Comparison of ENCODE assay signal across 13 cellular contexts in genomic region chr11:114297806-114298700, GRCh38. TPM values are rescaled to one million over a fixed set of nuclear protein-coding genes. Genes with fewer than 3 reads are reported as not detected.
DNase-seq lines count a peak whose midpoint lies in the region; ATAC-seq, FAIRE-seq and TF ChIP-seq lines count a peak whose summit lies in the region.
"Had no signal": no experiment of that assay in that cellular context is flagged by ENCODE, and none has a peak within 500 bp of the region (broad histone marks: within the 10 kb centered on the region; RNA-seq: fewer than 3 reads in every experiment).

No MANE protein-coding gene starts in this region.

- peak overlapping the region; percentile 49 for H2AK5ac ChIP-seq in trophoblast cell (ENCODE audit: low read length)
- H2AK5ac ChIP-seq in H9 (ENCODE audit: insufficient read length, low read length): no peak overlapping the region

- CTCF ChIA-PET in A549 (lab: Yijun Ruan, JAX): interaction anchor here (1.4 kb wide), 2 partner anchors 9 to 18 kb away, joined by 3 to 5 read pairs; no protein-coding TSS in a partner anchor

- H4K91ac ChIP-seq in trophoblast cell (ENCODE audit: low read depth, low read length): peak overlapping the region; percentile 52
- no peak overlapping the region for H4K91ac ChIP-seq in H9 (ENCODE audit: insufficient read length, low read depth, low read length)

- POLR2A ChIA-PET in A549 (lab: Yijun Ruan, JAX): interaction anchor here (1.2 kb wide), 1 partner anchor 9 kb away, joined by 3 read pairs; no protein-coding TSS in a partner anchor

- no peak for TF ChIP-seq POLR2A in A549 (IDR thresholded peaks at IDR 0.05; ENCODE audit: low read length)

- WGBS in A549 (ENCODE audit: missing lambda C conversion rate): 49% methylated on average over 8 of the region's 8 CpGs
- 100% methylated on average over 2 of the region's 8 CpGs for WGBS in trophoblast cell (ENCODE audit: extremely low coverage, insufficient coverage, insufficient read length)
- whole genome bisulfite sequencing in H9 (ENCODE audit: extremely low coverage, insufficient read length, low lambda C conversion rate): no CpG with 5 or more reads among the region's 8 CpGs

- H3K9me3 Mint-ChIP-seq in H9: peaks cover 17 to 24% of the 10 kb centered on the region in 2 experiments

- no peaks in the 10 kb centered on the region for H3K4me1 Mint-ChIP-seq in H9

- no peak for ATAC-seq in A549

- FAIRE-seq in A549 (lab: Jason Lieb, UNC): no peak

- H3K23me2 ChIP-seq in H9 (ENCODE audit: insufficient read length, low read depth, low read length, poor library complexity, severe bottlenecking): no peaks in the 10 kb centered on the region

- peak overlapping the region; percentile 32 for H4K12ac ChIP-seq in trophoblast cell (ENCODE audit: low read depth, low read length)

- H3K4ac ChIP-seq in trophoblast cell (ENCODE audit: low read depth, low read length): peak overlapping the region; percentile 39
- no peak overlapping the region for H3K4ac ChIP-seq in H9 (ENCODE audit: low read depth, low read length)

- H2BK12ac ChIP-seq in trophoblast cell (ENCODE audit: low read length) (peak overlapping the region; percentile 72), H9 (ENCODE audit: insufficient read length, low read depth, low read length) (no peak overlapping the region)

- peak overlapping the region; percentile 66 for H3K14ac ChIP-seq in trophoblast cell (ENCODE audit: low read length)
- H3K14ac ChIP-seq in H9 (ENCODE audit: insufficient read depth, low read length): no peak overlapping the region

- peaks cover 0 to 19% (median 0%) of the 10 kb centered on the region in 3 experiments; a peak in 3 of 7 replicates for H3K36me3 Mint-ChIP-seq in H9 (ENCODE audit: insufficient read depth in 1 of 3, low read depth in 3 of 3)

- no peaks in the 10 kb centered on the region for H4K20me1 ChIP-seq in H9 (ENCODE audit: control insufficient read depth, insufficient read depth, insufficient read length)

- TF ChIP-seq EP300 in A549 (IDR thresholded peaks at IDR 0.05): no peak

- no peak overlapping the region for H3K4me3 Mint-ChIP-seq in H9
- H3K4me3 Mint-ChIP-seq: stimulated activated naive CD8-positive, alpha-beta T cell treated with anti-CD3 and anti-CD28 coated beads, Interleukin-15, Interleukin-2, amounts not matched to agents 100 ng/mL and 50 ng/mL, for 24 hours had no signal

- no peak overlapping the region for H3K23ac ChIP-seq in trophoblast cell (ENCODE audit: low read length)
- H3K23ac ChIP-seq in H9 (ENCODE audit: insufficient read length, low read depth, low read length): no peak overlapping the region

- H3K18ac ChIP-seq in trophoblast cell (ENCODE audit: low read length): peak overlapping the region; percentile 12
- no peak overlapping the region for H3K18ac ChIP-seq in H9 (ENCODE audit: insufficient read length, low read depth, low read length)

- peak overlapping the region; percentile 36 for H2BK5ac ChIP-seq in trophoblast cell (ENCODE audit: low read depth, low read length, poor library complexity)
- H2BK5ac ChIP-seq in H9 (ENCODE audit: insufficient read length, low read length): no peak overlapping the region

- H2BK15ac ChIP-seq in H9 (ENCODE audit: low read depth, low read length): no peak overlapping the region

- H3K36me3 ChIP-seq in SJCRH30 (peaks cover 51% of the 10 kb centered on the region), trophoblast cell (ENCODE audit: control insufficient read depth in 1 of 2, insufficient read depth in 2 of 2, low read length in 2 of 2) (peaks cover 1 to 4% of the 10 kb centered on the region in 2 experiments)

- H3K4me3 ChIP-seq in A549: peak overlapping the region; percentile 75
- H3K4me3 ChIP-seq in SJCRH30: peak overlapping the region; percentile 65
- peak overlapping the region; percentile 82 for H3K4me3 ChIP-seq in fibroblast of mammary gland (ENCODE audit: control insufficient read depth, low read depth, low read length)
- H3K4me3 ChIP-seq in trophoblast cell (ENCODE audit: low read depth, low read length): no peak overlapping the region

- H4K5ac ChIP-seq in H9 (ENCODE audit: insufficient read length, low read depth, low read length): no peak overlapping the region

- no peak for TF ChIP-seq RAD21 in A549 (conservative IDR thresholded peaks at IDR 0.05 in 1 of 2, IDR thresholded peaks at IDR 0.05 in 1 of 2)

- H3K27me3 ChIP-seq in SJCRH30 (no peaks in the 10 kb centered on the region), trophoblast cell (ENCODE audit: insufficient read depth, low read length) (no peaks in the 10 kb centered on the region), H9 (ENCODE audit: insufficient read depth, low read length) (no peaks in the 10 kb centered on the region)

- peak overlapping the region; percentile 94 for H3K4me2 ChIP-seq in A549
- peak overlapping the region; percentile 15 for H3K4me2 ChIP-seq in trophoblast cell (ENCODE audit: low read length)
- no peak overlapping the region for H3K4me2 ChIP-seq in H9 (ENCODE audit: insufficient read depth, insufficient read length, low read length)

- H3K79me2 ChIP-seq in trophoblast cell (ENCODE audit: control insufficient read depth, insufficient read depth, low read length, poor library complexity) (peaks cover 6% of the 10 kb centered on the region), H9 (ENCODE audit: insufficient read depth, low read length) (no peaks in the 10 kb centered on the region)

- DNase-seq in A549 (ENCODE audit: low read depth in 1 of 2, low spot score in 1 of 2) (no peak), SJCRH30 (no peak), fibroblast of mammary gland (ENCODE audit: low read depth) (no peak), trophoblast cell (no peak), KBM-7 (no peak), AML-193 (lab: John Stamatoyannopoulos, UW) (no peak), NCI-H2029 (lab: John Stamatoyannopoulos, UW) (no peak), H9 (no peak)
- DNase-seq: activated naive CD4-positive, alpha-beta T cell; NCI-H446 treated with DMSO at 0.1 percent for 48 hours; SIG-M5; stimulated activated CD4-positive, alpha-beta T cell treated with anti-CD3 and anti-CD28 coated beads, Interleukin-4, amount 100 ng/mL, for 1 hour had no signal

- peaks cover 11% of the 10 kb centered on the region for H3K9me3 ChIP-seq in A549
- H3K9me3 ChIP-seq in SJCRH30 (replicated peaks): peaks cover 11% of the 10 kb centered on the region
- H3K9me3 ChIP-seq in trophoblast cell (ENCODE audit: insufficient read depth, low read depth, low read length): no peaks in the 10 kb centered on the region
- H3K9me3 ChIP-seq in H9 (ENCODE audit: control insufficient read depth, low read depth, low read length): no peaks in the 10 kb centered on the region

- H3K27ac ChIP-seq in A549 (peak overlapping the region; percentile 100), SJCRH30 (peak overlapping the region; percentile 97; the same call in 1 of the 2 replicates), trophoblast cell (ENCODE audit: low read depth, low read length) (no peak overlapping the region), H9 (ENCODE audit: insufficient read length, low read depth, low read length) (no peak overlapping the region)

- H2AFZ ChIP-seq in trophoblast cell (ENCODE audit: insufficient read depth, low read length, poor library complexity) (no peak overlapping the region), H9 (ENCODE audit: low read length) (no peak overlapping the region)

- no peak overlapping the region for H2BK20ac ChIP-seq in H9 (ENCODE audit: low read depth, low read length, poor library complexity, severe bottlenecking)

- H3K56ac ChIP-seq in H9 (ENCODE audit: insufficient read length, low read depth, low read length): no peak overlapping the region

- H2BK120ac ChIP-seq in trophoblast cell (ENCODE audit: insufficient read depth, low read length, poor library complexity) (peak overlapping the region; percentile 68), H9 (ENCODE audit: low read depth, low read length, poor library complexity, severe bottlenecking) (no peak overlapping the region)

- H3K9ac ChIP-seq in trophoblast cell (ENCODE audit: low read length) (no peak overlapping the region), H9 (ENCODE audit: extremely low read depth, insufficient read length, low read length) (no peak overlapping the region)

- H4K8ac ChIP-seq in trophoblast cell (ENCODE audit: low read depth, low read length): peak overlapping the region; percentile 44
- no peak overlapping the region for H4K8ac ChIP-seq in H9 (replicated peaks; ENCODE audit: insufficient read length, low read depth, low read length)

- in situ Hi-C loops in KBM-7 (cut with MboI; ENCODE audit: low pct_unique_long_range_greater_than_20kb, low sequenced_read_pairs): no loop called here

- no peak overlapping the region for H3K27ac Mint-ChIP-seq in H9
- H3K27ac Mint-ChIP-seq: stimulated activated naive CD8-positive, alpha-beta T cell treated with anti-CD3 and anti-CD28 coated beads, Interleukin-15, Interleukin-2, amounts not matched to agents 100 ng/mL and 50 ng/mL, for 24 hours had no signal

- H3T11ph ChIP-seq in H9 (ENCODE audit: low read length): no peak overlapping the region

- H3K79me1 ChIP-seq in trophoblast cell (ENCODE audit: low read length) (peaks cover 32% of the 10 kb centered on the region), H9 (ENCODE audit: insufficient read depth, low read depth, low read length, poor library complexity, severe bottlenecking) (no peaks in the 10 kb centered on the region)

- TF ChIP-seq CTCF in A549 (IDR thresholded peaks at IDR 0.05) (no peak), fibroblast of mammary gland (conservative IDR thresholded peaks at IDR 0.05; ENCODE audit: control insufficient read depth, insufficient read depth, low read depth, low read length) (no peak), H9 (conservative IDR thresholded peaks at IDR 0.05) (no peak)

- H3K4me1 ChIP-seq in A549 (peaks cover 31% of the 10 kb centered on the region), SJCRH30 (peaks cover 25% of the 10 kb centered on the region), trophoblast cell (ENCODE audit: control insufficient read depth in 1 of 2, insufficient read depth in 2 of 2, low read length in 2 of 2) (peaks cover 16 to 18% of the 10 kb centered on the region in 2 experiments), H9 (ENCODE audit: insufficient read depth, low read length) (no peaks in the 10 kb centered on the region)

- no peaks in the 10 kb centered on the region; the same call in 1 of the 2 replicates for H3K27me3 Mint-ChIP-seq in H9 (ENCODE audit: low read depth)

TF ChIP-seq in A549, 52 proteins besides CTCF, POLR2A, EP300 and RAD21 (continues in another document):
- TF ChIP-seq EHF (CRISPR knock-in tag; IDR thresholded peaks at IDR 0.05) (0 out of 2 replicates have a peak, but pooled peaks have one; percentile 31), MAX (IDR thresholded peaks at IDR 0.05) (peak; percentile 7; the same call in 1 of the 2 replicates)

RNA-seq across cellular contexts. Expression of gene NNMT, which starts 1.9 kb away (rescaled TPM):
- polyA plus RNA-seq in A549 (2011; rRNA removed): 285 and 296 TPM in 2 replicates
- polyA plus RNA-seq in A549 (2012; cell fraction: cytosol; rRNA removed): 196 and 199 TPM in 2 replicates
- polyA plus RNA-seq in A549 (2012; cell fraction: nucleus; rRNA removed): 179 and 198 TPM in 2 replicates
- polyA plus RNA-seq in A549 (2017; fragmentation: RNase III; extraction: RNeasy Plus Mini Kit Qiagen cat#74134 plus additional on column Dnase treatment): 295 to 421 TPM (median 390 TPM) in 3 replicates
- polyA minus RNA-seq in A549 (2011; rRNA and poly(A)+ RNA removed): 123 and 152 TPM in 2 replicates
- 51.2 and 59.6 TPM in 2 replicates for total RNA-seq in SJCRH30 (2014; rRNA removed; shearing (Covaris generic))
- 34.8 and 37.8 TPM in 2 replicates for polyA plus RNA-seq in trophoblast cell (2013)
- not detected in 2 replicates for total RNA-seq in H9 (2021)

Comparison
In these comparisons a context has a peak if more than half of its experiments do, and no peak if none do; other contexts are left out.
1. H3K27ac ChIP-seq: peak in A549 (2 of 2) and SJCRH30 (single experiment); none in trophoblast cell (single experiment) and H9 (single experiment).
2. RNA of gene NNMT, which starts 1.9 kb away (total RNA-seq): 51.2 to 59.6 TPM in SJCRH30; not detected in H9; every median in the first group is over 10 times any median in the second.